Comparison of ENCODE assay signal across 15 cellular contexts in the genomic region with DNA sequence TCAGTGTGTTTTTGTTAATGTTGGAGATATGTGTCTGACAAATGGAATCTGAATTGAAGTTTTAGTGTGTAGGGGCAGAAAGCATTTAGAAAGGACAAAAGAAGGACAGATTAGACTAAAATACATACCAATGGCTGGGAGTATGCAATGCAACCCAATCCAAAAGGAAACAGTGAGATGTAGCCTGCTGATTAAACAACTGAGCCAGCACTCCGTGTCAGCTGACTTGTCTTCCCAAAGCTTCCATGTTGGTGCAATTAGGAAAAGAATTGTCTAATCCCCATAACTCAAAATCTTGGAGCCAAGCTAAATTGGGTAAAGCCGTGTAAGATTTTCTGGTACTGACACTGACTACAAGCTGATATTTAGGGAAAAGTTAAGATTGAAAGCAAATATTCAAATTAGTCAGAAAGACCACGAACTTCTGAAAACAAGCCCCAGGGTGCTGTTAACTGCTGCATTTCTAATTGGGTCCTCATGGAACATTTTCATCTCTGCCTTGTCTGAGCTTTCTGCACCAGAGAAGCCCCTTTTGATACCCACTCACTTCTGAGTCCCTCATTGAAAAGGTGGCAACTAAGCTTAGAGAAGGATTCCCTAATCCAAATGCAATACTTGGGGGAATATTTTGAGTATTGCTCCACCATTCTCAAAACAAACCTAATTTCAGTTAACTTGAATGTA.
DNase-seq lines count a peak whose midpoint lies in the region; ATAC-seq and TF ChIP-seq lines count a peak whose summit lies in the region.
"Had no signal": no experiment of that assay in that cellular context is flagged by ENCODE, and none has a peak within 500 bp of the region (broad histone marks: within the 10 kb centered on the region; RNA-seq: fewer than 3 reads in every experiment).

No MANE protein-coding gene starts in this region.

- no peaks in the 10 kb centered on the region for H3K36me3 ChIP-seq in suprapubic skin

- intact Hi-C loops in activated naive CD4-positive, alpha-beta T cell treated with anti-CD3 and anti-CD28 coated beads for 36 hours (cut with micrococcal nuclease), result no loop called here

- H3K27me3 Mint-ChIP-seq in activated naive CD4-positive, alpha-beta T cell treated with anti-CD3 and anti-CD28 coated beads for 36 hours (ENCODE audit: low read depth), result no peaks in the 10 kb centered on the region

- no peak for DNase-seq in activated naive CD4-positive, alpha-beta T cell treated with anti-CD3 and anti-CD28 coated beads for 36 hours
- no peak for DNase-seq in activated naive CD4-positive, alpha-beta T cell treated with Interleukin-2 at 50 U/mL for 16 hours
- DNase-seq in RPMI7951 (ENCODE audit: low read depth), result peak; percentile 34
- peak; percentile 16 for DNase-seq in dermis blood vessel endothelial cell
- DNase-seq in suprapubic skin (ENCODE audit: low spot score in 2 of 2), result no peak
- no peak for DNase-seq in kidney glomerular epithelial cell (lab: John Stamatoyannopoulos, UW)
- DNase-seq in ecto neural progenitor cell (ENCODE audit: low spot score), result no peak
- DNase-seq: H9; NCI-H187 treated with DMSO at 0.1 percent for 48 hours; stimulated activated CD4-positive, alpha-beta T cell treated with anti-CD3 and anti-CD28 coated beads, Interleukin-15, amount 100 ng/mL, for 24 hours; stimulated activated CD8-positive, alpha-beta memory T cell treated with anti-CD3 and anti-CD28 coated beads, Interleukin-4, amount 100 ng/mL, for 48 hours had no signal

- peaks cover 33% of the 10 kb centered on the region for H3K36me3 Mint-ChIP-seq in activated naive CD4-positive, alpha-beta T cell treated with anti-CD3 and anti-CD28 coated beads for 36 hours (ENCODE audit: low read depth)
- H3K36me3 Mint-ChIP-seq: brain had no signal

- no peak for TF ChIP-seq EP300 in suprapubic skin (IDR thresholded peaks at IDR 0.05)

- no peaks in the 10 kb centered on the region for H3K9me3 ChIP-seq in suprapubic skin

- WGBS in suprapubic skin, result 28% methylated on average over 3 of the region's 3 CpGs

- peak overlapping the region; percentile 92 for H3K27ac Mint-ChIP-seq in activated naive CD4-positive, alpha-beta T cell treated with anti-CD3 and anti-CD28 coated beads for 36 hours

- peak overlapping the region; percentile 65 for H3K27ac ChIP-seq in suprapubic skin
- H3K27ac ChIP-seq: hepatocyte had no signal

- peak overlapping the region; percentile 62 for H3K4me3 Mint-ChIP-seq in activated naive CD4-positive, alpha-beta T cell treated with anti-CD3 and anti-CD28 coated beads for 36 hours
- H3K4me3 Mint-ChIP-seq: H9 had no signal

- no peaks in the 10 kb centered on the region for H3K9me3 Mint-ChIP-seq in activated naive CD4-positive, alpha-beta T cell treated with anti-CD3 and anti-CD28 coated beads for 36 hours
- H3K9me3 Mint-ChIP-seq: brain, H9 had no signal

- no peak for TF ChIP-seq CTCF in suprapubic skin (IDR thresholded peaks at IDR 0.05)

- H3K27me3 ChIP-seq in suprapubic skin, result no peaks in the 10 kb centered on the region
- H3K27me3 ChIP-seq: hepatocyte had no signal

- no peak for ATAC-seq in GM18870 (IDR thresholded peaks at IDR 0.05; ENCODE audit: unreplicated experiment)

- CTCF ChIA-PET in activated naive CD4-positive, alpha-beta T cell treated with anti-CD3 and anti-CD28 coated beads for 36 hours (lab: Charles Lee), result interaction anchor here (0.6 kb wide), 1 partner anchor 504 kb away, joined by 3 read pairs; no protein-coding TSS in a partner anchor

- no peak for TF ChIP-seq POLR2A in suprapubic skin (IDR thresholded peaks at IDR 0.05)

- peaks cover 67% of the 10 kb centered on the region for H3K4me1 ChIP-seq in suprapubic skin

- H3K4me1 Mint-ChIP-seq in activated naive CD4-positive, alpha-beta T cell treated with anti-CD3 and anti-CD28 coated beads for 36 hours (ENCODE audit: low read depth), result no peaks in the 10 kb centered on the region

- no peak overlapping the region for H3K4me3 ChIP-seq in suprapubic skin
- H3K4me3 ChIP-seq: hepatocyte, lung had no signal

Comparison
In these comparisons a context has a peak if more than half of its experiments do, and no peak if none do; other contexts are left out.
1. DNase-seq: peak in RPMI7951 (single experiment) and dermis blood vessel endothelial cell (single experiment); none in activated naive CD4-positive, alpha-beta T cell treated with anti-CD3 and anti-CD28 coated beads for 36 hours (single experiment), activated naive CD4-positive, alpha-beta T cell treated with Interleukin-2 at 50 U/mL for 16 hours (single experiment), suprapubic skin (0 of 2), kidney glomerular epithelial cell (single experiment) and ecto neural progenitor cell (single experiment).